Comparison of ENCODE assay signal across 12 cellular contexts in the genomic region with DNA sequence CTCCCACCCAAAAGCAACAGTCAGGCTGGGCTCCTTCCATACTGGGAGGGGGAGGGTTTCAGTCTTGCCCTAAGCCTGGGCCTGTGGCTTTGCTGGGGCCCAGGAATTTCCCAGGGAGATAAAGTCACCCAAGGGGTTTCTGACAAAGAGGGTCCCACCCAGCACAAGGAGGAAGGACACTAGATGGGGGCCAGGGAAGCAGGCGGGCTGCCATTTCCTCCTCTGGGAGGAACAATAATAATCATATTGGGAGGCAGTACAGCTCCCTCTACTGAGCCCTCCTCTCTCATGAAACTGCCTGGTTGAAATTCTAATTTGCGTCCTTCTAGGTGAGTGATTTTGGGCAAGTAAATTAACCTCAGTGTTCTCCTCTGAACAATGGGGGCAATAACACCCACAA. TPM values are rescaled to one million over a fixed set of nuclear protein-coding genes. Genes with fewer than 3 reads are reported as not detected.
DNase-seq lines count a peak whose midpoint lies in the region; ATAC-seq and TF ChIP-seq lines count a peak whose summit lies in the region.
"Had no signal": no experiment of that assay in that cellular context is flagged by ENCODE, and none has a peak within 500 bp of the region (broad histone marks: within the 10 kb centered on the region; RNA-seq: fewer than 3 reads in every experiment).

No MANE protein-coding gene starts in this region.

- H3K9me3 ChIP-seq in CD4-positive, alpha-beta T cell (ENCODE audit: control insufficient read depth, low read length): no peaks in the 10 kb centered on the region
- no peaks in the 10 kb centered on the region for H3K9me3 ChIP-seq in T-helper 17 cell (ENCODE audit: control insufficient read depth, low read length, poor library complexity, severe bottlenecking)
- H3K9me3 ChIP-seq: BE2C had no signal

- H3K4me1 Mint-ChIP-seq in CD4-positive, alpha-beta T cell (ENCODE audit: low read depth): peaks cover 46% of the 10 kb centered on the region
- H3K4me1 Mint-ChIP-seq in T-helper 17 cell: peaks cover 18% of the 10 kb centered on the region

- POLR2A ChIA-PET in CD4-positive, alpha-beta T cell (lab: Charles Lee): interaction anchor here (0.7 kb wide), 1 partner anchor 8 kb away, joined by 3 read pairs; a partner anchor contains a TSS

- ATAC-seq in CD4-positive, alpha-beta T cell (ENCODE audit: poor library complexity): no peak
- no peak for ATAC-seq in T-helper 17 cell
- peak; percentile 43 for ATAC-seq in Right ventricle myocardium superior (ENCODE audit: poor library complexity)
- no peak for ATAC-seq in HG02610 (IDR thresholded peaks at IDR 0.05; ENCODE audit: unreplicated experiment)
- no peak for ATAC-seq in GM18519 (IDR thresholded peaks at IDR 0.05; ENCODE audit: low FRiP score, unreplicated experiment)

- no peaks in the 10 kb centered on the region for H3K27me3 ChIP-seq in CD4-positive, alpha-beta T cell (ENCODE audit: control insufficient read depth, insufficient read depth, low read length)
- H3K27me3 ChIP-seq: BE2C had no signal

- H3K27me3 Mint-ChIP-seq in CD4-positive, alpha-beta T cell: no peaks in the 10 kb centered on the region
- no peaks in the 10 kb centered on the region for H3K27me3 Mint-ChIP-seq in T-helper 17 cell

- H3K9me3 Mint-ChIP-seq in CD4-positive, alpha-beta T cell: no peaks in the 10 kb centered on the region

- TF ChIP-seq CTCF in CD4-positive, alpha-beta T cell (IDR thresholded peaks at IDR 0.05): no peak
- TF ChIP-seq CTCF in retinal pigment epithelial cell (conservative IDR thresholded peaks at IDR 0.05; ENCODE audit: low read depth, low read length): peak; percentile 16

- DNase-seq in CD4-positive, alpha-beta T cell: no peak
- DNase-seq in T-helper 17 cell: no peak
- no peak for DNase-seq in Right ventricle myocardium superior
- DNase-seq in retinal pigment epithelial cell (ENCODE audit: low read depth): no peak
- no peak for DNase-seq in NCI-H1436 (lab: John Stamatoyannopoulos, UW)
- no peak for DNase-seq in stimulated activated CD4-positive, alpha-beta T cell treated with anti-CD3 and anti-CD28 coated beads, Interleukin-4, amount 100 ng/mL, for 1 hour
- DNase-seq: activated T-cell treated with anti-CD3 and anti-CD28 coated beads, Interleukin-2, amount 50 U/mL, for 1 hour; BE2C; MM.1S; stimulated activated CD4-positive, alpha-beta T cell treated with anti-CD3 and anti-CD28 coated beads, Interleukin-2, amount 100 ng/mL, for 24 hours had no signal

- CTCF ChIA-PET in CD4-positive, alpha-beta T cell (lab: Charles Lee): no interaction called here

- intact Hi-C loops in CD4-positive, alpha-beta T cell (cut with DNase I, micrococcal nuclease): no loop called here
- intact Hi-C loops in Right ventricle myocardium superior (cut with DNase I): no loop called here

- no peak overlapping the region for H3K4me3 Mint-ChIP-seq in CD4-positive, alpha-beta T cell
- H3K4me3 Mint-ChIP-seq in T-helper 17 cell: no peak overlapping the region

- H3K4me3 ChIP-seq in retinal pigment epithelial cell (ENCODE audit: low read length): no peak overlapping the region

- no peak overlapping the region for H3K27ac ChIP-seq in CD4-positive, alpha-beta T cell (ENCODE audit: low read depth, low read length)

- peak overlapping the region; percentile 33 for H3K27ac Mint-ChIP-seq in CD4-positive, alpha-beta T cell
- H3K27ac Mint-ChIP-seq in T-helper 17 cell: peak overlapping the region; percentile 60

- peaks cover 79% of the 10 kb centered on the region for H3K36me3 Mint-ChIP-seq in CD4-positive, alpha-beta T cell (ENCODE audit: low read depth)
- H3K36me3 Mint-ChIP-seq in T-helper 17 cell (ENCODE audit: low read depth): peaks cover 10% of the 10 kb centered on the region

RNA-seq across cellular contexts. Expression of a gene that starts 7.9 kb away (rescaled TPM):
- 10 to 100 TPM; 85.3 to 92.7 TPM for total RNA-seq in CD4-positive, alpha-beta T cell
- total RNA-seq in T-helper 17 cell (10 to 100 TPM; 58.6 to 66.0 TPM), Right ventricle myocardium superior (12.3 TPM)

RNA-seq across cellular contexts. Expression of a gene that starts 31.4 kb away (rescaled TPM):
- 10 to 100 TPM; 10.4 to 12.2 TPM for total RNA-seq in CD4-positive, alpha-beta T cell
- total RNA-seq in T-helper 17 cell (10 to 100 TPM; 14.0 to 19.0 TPM), Right ventricle myocardium superior (40.2 TPM)
